ENCODE assay signal across 1 cellular context in genomic region chr2:20559277-20559676, GRCh38.
TF ChIP-seq lines count a peak whose summit lies in the region.

No MANE protein-coding gene starts in this region.

TF ChIP-seq in HepG2, 621 proteins besides CTCF, POLR2A, EP300 and RAD21 (continued from another document):
- TF ChIP-seq ARNT (IDR thresholded peaks at IDR 0.05) (peak; percentile 75; the same call in 1 of the 2 replicates), RFX3 (CRISPR knock-in tag; IDR thresholded peaks at IDR 0.05) (no peak), ZNF207 (IDR thresholded peaks at IDR 0.05; ENCODE audit: borderline replicate concordance) (0 out of 2 replicates have a peak, but pooled peaks have one; percentile 60), KDM5A (IDR thresholded peaks at IDR 0.05; ENCODE audit: borderline replicate concordance, low read length) (no peak), HDAC2 (CRISPR knock-in tag; IDR thresholded peaks at IDR 0.05) (no peak), ZNF414 (CRISPR knock-in tag; IDR thresholded peaks at IDR 0.05) (no peak), IKZF1 (IDR thresholded peaks at IDR 0.05) (0 out of 2 replicates have a peak, but pooled peaks have one; percentile 42), TEAD3 (CRISPR knock-in tag; optimal IDR thresholded peaks at IDR 0.05; ENCODE audit: borderline replicate concordance) (no peak), JARID2 (CRISPR knock-in tag; IDR thresholded peaks at IDR 0.05; ENCODE audit: insufficient replicate concordance) (no peak)
- TF ChIP-seq, protein P1, sequence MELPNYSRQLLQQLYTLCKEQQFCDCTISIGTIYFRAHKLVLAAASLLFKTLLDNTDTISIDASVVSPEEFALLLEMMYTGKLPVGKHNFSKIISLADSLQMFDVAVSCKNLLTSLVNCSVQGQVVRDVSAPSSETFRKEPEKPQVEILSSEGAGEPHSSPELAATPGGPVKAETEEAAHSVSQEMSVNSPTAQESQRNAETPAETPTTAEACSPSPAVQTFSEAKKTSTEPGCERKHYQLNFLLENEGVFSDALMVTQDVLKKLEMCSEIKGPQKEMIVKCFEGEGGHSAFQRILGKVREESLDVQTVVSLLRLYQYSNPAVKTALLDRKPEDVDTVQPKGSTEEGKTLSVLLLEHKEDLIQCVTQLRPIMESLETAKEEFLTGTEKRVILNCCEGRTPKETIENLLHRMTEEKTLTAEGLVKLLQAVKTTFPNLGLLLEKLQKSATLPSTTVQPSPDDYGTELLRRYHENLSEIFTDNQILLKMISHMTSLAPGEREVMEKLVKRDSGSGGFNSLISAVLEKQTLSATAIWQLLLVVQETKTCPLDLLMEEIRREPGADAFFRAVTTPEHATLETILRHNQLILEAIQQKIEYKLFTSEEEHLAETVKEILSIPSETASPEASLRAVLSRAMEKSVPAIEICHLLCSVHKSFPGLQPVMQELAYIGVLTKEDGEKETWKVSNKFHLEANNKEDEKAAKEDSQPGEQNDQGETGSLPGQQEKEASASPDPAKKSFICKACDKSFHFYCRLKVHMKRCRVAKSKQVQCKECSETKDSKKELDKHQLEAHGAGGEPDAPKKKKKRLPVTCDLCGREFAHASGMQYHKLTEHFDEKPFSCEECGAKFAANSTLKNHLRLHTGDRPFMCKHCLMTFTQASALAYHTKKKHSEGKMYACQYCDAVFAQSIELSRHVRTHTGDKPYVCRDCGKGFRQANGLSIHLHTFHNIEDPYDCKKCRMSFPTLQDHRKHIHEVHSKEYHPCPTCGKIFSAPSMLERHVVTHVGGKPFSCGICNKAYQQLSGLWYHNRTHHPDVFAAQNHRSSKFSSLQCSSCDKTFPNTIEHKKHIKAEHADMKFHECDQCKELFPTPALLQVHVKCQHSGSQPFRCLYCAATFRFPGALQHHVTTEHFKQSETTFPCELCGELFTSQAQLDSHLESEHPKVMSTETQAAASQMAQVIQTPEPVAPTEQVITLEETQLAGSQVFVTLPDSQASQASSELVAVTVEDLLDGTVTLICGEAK (IDR thresholded peaks at IDR 0.05), result 0 out of 2 replicates have a peak, but pooled peaks have one; percentile 23
- TF ChIP-seq, protein P1 (CRISPR knock-in tag; IDR thresholded peaks at IDR 0.05), result no peak
